ENCODE assay signal across 8 cellular contexts in genomic region chr22:22687638-22688500, GRCh38. TPM values are rescaled to one million over a fixed set of nuclear protein-coding genes. Genes with fewer than 3 reads are reported as not detected.
DNase-seq lines count a peak whose midpoint lies in the region; ATAC-seq, FAIRE-seq and TF ChIP-seq lines count a peak whose summit lies in the region.

No MANE protein-coding gene starts in this region.

- POLR2A ChIA-PET in A549 (lab: Yijun Ruan, JAX): no interaction called here

- CTCF ChIA-PET in A549 (lab: Yijun Ruan, JAX): interaction anchor here (0.8 to 7.1 kb wide), 8 partner anchors 9 to 224 kb away, joined by 3 to 69 read pairs (median 6); no protein-coding TSS in a partner anchor

- peak; percentile 64 to 85; a peak in 3 of 6 replicates for ATAC-seq in A549
- ATAC-seq in gastrocnemius medialis: peak in 1 of 2 donors; percentile 56
- no peak for ATAC-seq in GM18505 (IDR thresholded peaks at IDR 0.05; ENCODE audit: unreplicated experiment)

- FAIRE-seq in A549 (lab: Jason Lieb, UNC): no peak

- H3K4me1 ChIP-seq in A549: peaks cover 42% of the 10 kb centered on the region
- peaks cover 39% of the 10 kb centered on the region for H3K4me1 ChIP-seq in adipocyte (ENCODE audit: control insufficient read depth, insufficient read depth, low read length)
- no peaks in the 10 kb centered on the region for H3K4me1 ChIP-seq in left ventricle myocardium inferior
- no peaks in the 10 kb centered on the region for H3K4me1 ChIP-seq in gastrocnemius medialis

- no peaks in the 10 kb centered on the region for H3K27me3 ChIP-seq in adipocyte (replicated peaks; ENCODE audit: control insufficient read depth, insufficient read depth, low read length)
- peaks cover 12% of the 10 kb centered on the region for H3K27me3 ChIP-seq in left ventricle myocardium inferior (ENCODE audit: low read depth)
- H3K27me3 ChIP-seq in gastrocnemius medialis: no peaks in the 10 kb centered on the region

- no peak for TF ChIP-seq EP300 in A549 (IDR thresholded peaks at IDR 0.05)

- DNase-seq in A549 (ENCODE audit: low read depth in 1 of 2, low spot score in 1 of 2) (peak in 1 of 2 experiments; percentile 52), G401 (ENCODE audit: low spot score) (peak; percentile 84), NCI-H1105 treated with DMSO at 0.1 percent for 48 hours (lab: John Stamatoyannopoulos, UW) (peak; percentile 34), adipocyte (ENCODE audit: low read depth) (peak; percentile 84), left ventricle myocardium inferior (no peak), gastrocnemius medialis (no peak)
- no peak for DNase-seq in central memory CD4-positive, alpha-beta T cell

- H3K4me2 ChIP-seq in A549: no peak overlapping the region

- intact Hi-C loops in left ventricle myocardium inferior (cut with micrococcal nuclease) (no loop called here), gastrocnemius medialis (cut with DNase I; ENCODE audit: low total_unique reads) (loop anchor here (5.0 kb wide), 1 partner anchor 96 kb away; no protein-coding TSS in a partner anchor)

- H3K4me3 ChIP-seq in A549 (no peak overlapping the region), adipocyte (ENCODE audit: low read length) (no peak overlapping the region), left ventricle myocardium inferior (no peak overlapping the region), gastrocnemius medialis (no peak overlapping the region)

- peak; percentile 52 to 66; a peak in 4 of 5 replicates for TF ChIP-seq RAD21 in A549 (conservative IDR thresholded peaks at IDR 0.05 in 1 of 2, IDR thresholded peaks at IDR 0.05 in 1 of 2)

- TF ChIP-seq POLR2A in A549 (IDR thresholded peaks at IDR 0.05; ENCODE audit: low read length): no peak
- no peak for TF ChIP-seq POLR2A in gastrocnemius medialis (IDR thresholded peaks at IDR 0.05)
- TF ChIP-seq POLR2A in GM18505 (IDR thresholded peaks at IDR 0.05; ENCODE audit: borderline replicate concordance, extremely low read depth, insufficient read depth, insufficient read length): no peak

- peak overlapping the region in 1 of 2 experiments; percentile 29; a peak in 1 of 6 replicates for H3K27ac ChIP-seq in A549
- H3K27ac ChIP-seq in left ventricle myocardium inferior (replicated peaks): no peak overlapping the region
- H3K27ac ChIP-seq in gastrocnemius medialis: no peak overlapping the region

- no peaks in the 10 kb centered on the region for H3K9me3 ChIP-seq in A549
- no peaks in the 10 kb centered on the region for H3K9me3 ChIP-seq in adipocyte (ENCODE audit: control insufficient read depth, low read length)
- H3K9me3 ChIP-seq in left ventricle myocardium inferior (replicated peaks): no peaks in the 10 kb centered on the region
- no peaks in the 10 kb centered on the region for H3K9me3 ChIP-seq in gastrocnemius medialis

- peak; percentile 55 for TF ChIP-seq CTCF in A549 (IDR thresholded peaks at IDR 0.05)
- peak; percentile 82 for TF ChIP-seq CTCF in left ventricle myocardium inferior (IDR thresholded peaks at IDR 0.05; ENCODE audit: borderline replicate concordance)
- TF ChIP-seq CTCF in gastrocnemius medialis (IDR thresholded peaks at IDR 0.05 in 4 of 5, conservative IDR thresholded peaks at IDR 0.05 in 1 of 5): peak in 3 of 5 experiments; percentile 26 to 66 (median 55)

- H3K9ac ChIP-seq in adipocyte (ENCODE audit: low read length): no peak overlapping the region

- in situ Hi-C loops in G401 (cut with HindIII; ENCODE audit: low sequenced_read_pairs) (no loop called here), gastrocnemius medialis (cut with MboI; ENCODE audit: low sequenced_read_pairs in 4 of 4) (loop anchor here in 1 of 4 donors (25.0 kb wide), 1 partner anchor 226 kb away; no protein-coding TSS in a partner anchor)

- H3K36me3 ChIP-seq in adipocyte (ENCODE audit: control insufficient read depth, insufficient read depth, low read length, severe bottlenecking) (no peaks in the 10 kb centered on the region), left ventricle myocardium inferior (no peaks in the 10 kb centered on the region), gastrocnemius medialis (no peaks in the 10 kb centered on the region)

- WGBS in A549 (ENCODE audit: missing lambda C conversion rate): 58% methylated on average over 4 of the region's 4 CpGs

TF ChIP-seq in A549, 52 proteins besides CTCF, POLR2A, EP300 and RAD21:
- TF ChIP-seq E2F6 (IDR thresholded peaks at IDR 0.05; ENCODE audit: borderline replicate concordance, low read depth) (no peak), CBX2 (IDR thresholded peaks at IDR 0.05; ENCODE audit: borderline replicate concordance, low read depth) (no peak), HDAC2 (IDR thresholded peaks at IDR 0.05) (no peak), CHD4 (IDR thresholded peaks at IDR 0.05; ENCODE audit: borderline replicate concordance) (no peak), JUN (IDR thresholded peaks at IDR 0.05) (no peak), EHMT2 (IDR thresholded peaks at IDR 0.05; ENCODE audit: low read depth) (no peak), NPAS2 (CRISPR knock-in tag; IDR thresholded peaks at IDR 0.05; ENCODE audit: borderline replicate concordance) (no peak), SMC3 (IDR thresholded peaks at IDR 0.05) (peak; percentile 43)

RNA-seq across cellular contexts. Expression of gene GGTLC2, which starts 43.5 kb away (rescaled TPM):
- polyA plus RNA-seq in A549 (2011; rRNA removed) (not detected in 2 replicates), A549 (2017; fragmentation: RNase III; extraction: RNeasy Plus Mini Kit Qiagen cat#74134 plus additional on column Dnase treatment) (not detected in 3 replicates)
- 0.08 TPM in 1 of 2 replicates, not detected in the other for polyA plus RNA-seq in A549 (2012; cell fraction: cytosol; rRNA removed)
- polyA plus RNA-seq in A549 (2012; cell fraction: nucleus; rRNA removed): 0.18 TPM in 1 of 2 replicates, not detected in the other
- not detected in 2 replicates for polyA minus RNA-seq in A549 (2011; rRNA and poly(A)+ RNA removed)
- total RNA-seq in G401 (2014; rRNA removed; shearing (Covaris generic)): not detected in 2 replicates
- total RNA-seq in left ventricle myocardium inferior (not detected), gastrocnemius medialis (not detected)

Comparison
In these comparisons a context has a peak if more than half of its experiments do, and no peak if none do; other contexts are left out.
1. DNase-seq: peak in G401 (single experiment), NCI-H1105 treated with DMSO at 0.1 percent for 48 hours (single experiment) and adipocyte (single experiment); none in left ventricle myocardium inferior (single experiment), gastrocnemius medialis (0 of 2) and central memory CD4-positive, alpha-beta T cell (single experiment).
2. Peak in every context shown above with its lines, with median percentiles within 50 percentile points of each other: CTCF ChIP-seq.